ENCODE assay signal across 27 cellular contexts in genomic region chr10:131018886-131019500, GRCh38.
"Had no signal": no experiment of that assay in that cellular context is flagged by ENCODE, and none has a peak within 500 bp of the region (broad histone marks: within the 10 kb centered on the region; RNA-seq: fewer than 3 reads in every experiment).

No MANE protein-coding gene starts in this region.

- H3K9me3 Mint-ChIP-seq: activated naive CD4-positive, alpha-beta T cell treated with anti-CD3 and anti-CD28 coated beads for 36 hours; activated T-helper 17 cell treated with anti-CD3 and anti-CD28 coated beads, Interleukin-2, amount 50 U/mL, for 72 hours; T-cell had no signal

- DNase-seq: activated CD4-positive, alpha-beta memory T cell treated with anti-CD3 and anti-CD28 coated beads, Interleukin-2, amount 10 ng/mL, durations not matched to agents 7 days and 5 days; activated CD4-positive, alpha-beta T cell treated with anti-CD3 and anti-CD28 coated beads, Interleukin-2, amount 50 U/mL, for 1 hour; activated CD4-positive, CD25-positive, alpha-beta regulatory T cell; activated gamma-delta T cell; activated naive CD4-positive, alpha-beta T cell treated with anti-CD3 and anti-CD28 coated beads for 36 hours; activated T-cell treated with anti-CD3 and anti-CD28 coated beads for 4 hours; activated T-cell treated with anti-CD3 and anti-CD28 coated beads, Interleukin-2, amount 50 U/mL, for 48 hours; amygdala; brain microvascular endothelial cell; Karpas-422; MM.1S; NCI-H1105 treated with DMSO at 0.1 percent for 48 hours; NCI-H1436 treated with DMSO at 0.1 percent for 48 hours; NCI-H187; NCI-H2171; NCI-H2227 treated with DMSO at 0.1 percent for 48 hours; NCI-H446 treated with DMSO at 0.1 percent for 48 hours; NCI-H526; NCI-H774; PC-3; SIG-M5; T-cell had no signal

- H3K36me3 ChIP-seq: brain microvascular endothelial cell, cardiac muscle cell had no signal

- H3K4me3 ChIP-seq: cardiac muscle cell, SK-N-MC had no signal

- H3K4me3 Mint-ChIP-seq: activated CD4-positive, alpha-beta memory T cell treated with anti-CD3 and anti-CD28 coated beads, Interleukin-2, amount 10 ng/mL, durations not matched to agents 7 days and 5 days; activated naive CD4-positive, alpha-beta T cell treated with anti-CD3 and anti-CD28 coated beads for 36 hours; activated naive CD8-positive, alpha-beta T cell; activated T-helper 17 cell treated with anti-CD3 and anti-CD28 coated beads, Interleukin-2, amount 50 U/mL, for 72 hours; T-cell had no signal

- ATAC-seq: activated T-helper 17 cell treated with anti-CD3 and anti-CD28 coated beads, Interleukin-2, amount 50 U/mL, for 72 hours; PC-3; T-cell had no signal

- H3K4me1 Mint-ChIP-seq: activated CD4-positive, alpha-beta memory T cell treated with anti-CD3 and anti-CD28 coated beads, Interleukin-2, amount 10 ng/mL, durations not matched to agents 7 days and 5 days; activated T-helper 17 cell treated with anti-CD3 and anti-CD28 coated beads, Interleukin-2, amount 50 U/mL, for 72 hours; T-cell had no signal

- H3K27me3 Mint-ChIP-seq: activated CD4-positive, alpha-beta memory T cell treated with anti-CD3 and anti-CD28 coated beads, Interleukin-2, amount 10 ng/mL, durations not matched to agents 7 days and 5 days; activated T-helper 17 cell treated with anti-CD3 and anti-CD28 coated beads, Interleukin-2, amount 50 U/mL, for 72 hours had no signal

- H3K27ac Mint-ChIP-seq: activated CD4-positive, alpha-beta memory T cell treated with anti-CD3 and anti-CD28 coated beads, Interleukin-2, amount 10 ng/mL, durations not matched to agents 7 days and 5 days; activated naive CD4-positive, alpha-beta T cell treated with anti-CD3 and anti-CD28 coated beads for 36 hours; activated naive CD8-positive, alpha-beta T cell; activated T-helper 17 cell treated with anti-CD3 and anti-CD28 coated beads, Interleukin-2, amount 50 U/mL, for 72 hours; T-cell had no signal

- H3K27me3 ChIP-seq: brain microvascular endothelial cell, cardiac muscle cell had no signal

- H3K36me3 Mint-ChIP-seq: activated naive CD8-positive, alpha-beta T cell; T-cell had no signal

- H3K27ac ChIP-seq: brain microvascular endothelial cell, cardiac muscle cell, SK-N-MC, VCaP had no signal
